In genomic region chr7:130453051-130453450, GRCh38 we compare ENCODE assay signal across 24 cellular contexts.
"Had no signal": no experiment of that assay in that cellular context is flagged by ENCODE, and none has a peak within 500 bp of the region (broad histone marks: within the 10 kb centered on the region; RNA-seq: fewer than 3 reads in every experiment).

No MANE protein-coding gene starts in this region.

- H3K36me3 Mint-ChIP-seq: neural progenitor cell had no signal

- DNase-seq: cortex of kidney; effector memory CD8-positive, alpha-beta T cell; gastrocnemius medialis; head of caudate nucleus; kidney; mesenchymal stem cell; mucosa of descending colon; naive B cell; right lobe of liver; small intestine; stimulated activated CD4-positive, alpha-beta T cell treated with anti-CD3 and anti-CD28 coated beads, Interleukin-15, amount 100 ng/mL, for 24 hours; stimulated activated CD4-positive, alpha-beta T cell treated with anti-CD3 and anti-CD28 coated beads, Interleukin-2, amount 100 ng/mL, for 48 hours; stimulated activated CD8-positive, alpha-beta memory T cell treated with anti-CD3 and anti-CD28 coated beads, Interleukin-4, amount 100 ng/mL, for 48 hours; stimulated activated naive CD4-positive, alpha-beta T cell; stimulated activated naive CD8-positive, alpha-beta T cell treated with anti-CD3 and anti-CD28 coated beads, Interleukin-15, amount 100 ng/mL, for 72 hours; thyroid gland; trophoblast cell had no signal

- H3K4me3 ChIP-seq: gastrocnemius medialis, mucosa of descending colon, neural progenitor cell, right lobe of liver, thyroid gland, vagina had no signal

- H3K27me3 Mint-ChIP-seq: progenitor cell of endocrine pancreas; stimulated activated naive CD8-positive, alpha-beta T cell treated with anti-CD3 and anti-CD28 coated beads, Interleukin-15, amount 100 ng/mL, for 72 hours had no signal

- ATAC-seq: effector memory CD8-positive, alpha-beta T cell; esophagus mucosa; gastrocnemius medialis; left lobe of liver; mucosa of descending colon; natural killer cell treated with Interleukin-12 subunit alpha and Interleukin-12 subunit beta and Interleukin-15 and Interleukin-18, amount 100 ng/mL, for 72 hours; right lobe of liver; stimulated activated naive CD8-positive, alpha-beta T cell treated with anti-CD3 and anti-CD28 coated beads, Interleukin-15, amount 100 ng/mL, for 72 hours had no signal

- H3K4me3 Mint-ChIP-seq: effector memory CD8-positive, alpha-beta T cell; mesothelial cell of epicardium; naive B cell; natural killer cell treated with Interleukin-12 subunit alpha and Interleukin-12 subunit beta and Interleukin-15 and Interleukin-18, amount 100 ng/mL, for 72 hours; neural progenitor cell; stimulated activated naive CD8-positive, alpha-beta T cell treated with anti-CD3 and anti-CD28 coated beads, Interleukin-15, amount 100 ng/mL, for 72 hours had no signal

- H3K4me1 Mint-ChIP-seq: mesothelial cell of epicardium, neural progenitor cell had no signal

- H3K27ac Mint-ChIP-seq: effector memory CD8-positive, alpha-beta T cell; mesothelial cell of epicardium; natural killer cell treated with Interleukin-12 subunit alpha and Interleukin-12 subunit beta and Interleukin-15 and Interleukin-18, amount 100 ng/mL, for 72 hours; neural progenitor cell; progenitor cell of endocrine pancreas; stimulated activated naive CD8-positive, alpha-beta T cell treated with anti-CD3 and anti-CD28 coated beads, Interleukin-15, amount 100 ng/mL, for 72 hours had no signal
